1 cellular context compared by ENCODE assay signal in genomic region chr6:43203029-43203717, GRCh38.
TF ChIP-seq lines count a peak whose summit lies in the region.

No MANE protein-coding gene starts in this region.

TF ChIP-seq in H1, 55 proteins besides CTCF, POLR2A, EP300 and RAD21:
- TF ChIP-seq CHD2 (IDR thresholded peaks at IDR 0.05; ENCODE audit: low read length): no peak
- no peak for TF ChIP-seq ASH2L (IDR thresholded peaks at IDR 0.05; ENCODE audit: low read length)
